13 cellular contexts compared by ENCODE assay signal in the genomic region with DNA sequence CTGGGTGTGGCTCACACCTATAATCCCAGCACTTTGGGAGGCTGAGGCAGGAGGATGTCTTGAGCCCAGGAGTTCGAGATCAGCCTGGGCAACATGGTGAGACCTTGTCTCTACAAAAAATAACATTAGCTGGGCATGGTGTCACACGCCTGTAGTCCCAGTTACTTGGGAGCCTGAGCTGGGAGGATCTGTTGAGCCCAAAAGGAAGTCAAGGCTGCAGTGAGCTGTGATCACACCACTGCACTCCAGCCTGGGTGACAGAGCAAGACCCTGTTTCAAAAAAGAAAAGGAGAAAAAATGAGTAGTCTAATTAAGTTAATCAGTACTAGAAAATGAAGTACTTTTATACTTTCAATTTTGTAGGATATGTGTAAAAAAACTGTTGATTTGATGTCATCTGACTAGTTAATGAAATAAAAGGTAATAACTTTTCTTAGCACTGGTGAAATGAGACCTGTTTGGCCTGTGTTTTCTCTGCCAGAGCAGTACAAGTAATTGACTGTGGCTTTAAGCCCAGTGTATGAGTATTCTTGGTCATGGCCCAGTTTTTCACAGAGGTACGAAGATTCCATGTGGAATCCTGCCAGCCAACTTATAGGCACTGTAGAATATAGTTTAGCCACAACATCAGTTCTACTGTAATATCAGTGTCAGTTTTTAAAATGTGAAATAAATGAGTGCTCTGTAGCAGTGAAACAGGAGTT. TPM values are rescaled to one million over a fixed set of nuclear protein-coding genes. Genes with fewer than 3 reads are reported as not detected.
DNase-seq lines count a peak whose midpoint lies in the region; ATAC-seq and TF ChIP-seq lines count a peak whose summit lies in the region.
"Had no signal": no experiment of that assay in that cellular context is flagged by ENCODE, and none has a peak within 500 bp of the region (broad histone marks: within the 10 kb centered on the region; RNA-seq: fewer than 3 reads in every experiment).

No MANE protein-coding gene starts in this region.

- H3K27me3 Mint-ChIP-seq in chondrocyte (ENCODE audit: low read depth), result no peaks in the 10 kb centered on the region
- H3K27me3 Mint-ChIP-seq: memory B cell had no signal

- TF ChIP-seq CTCF in chondrocyte (IDR thresholded peaks at IDR 0.05), result no peak

- DNase-seq in Daoy (ENCODE audit: low read depth) (peak; percentile 20), NCI-H1105 treated with DMSO at 0.1 percent for 48 hours (lab: John Stamatoyannopoulos, UW) (peak; percentile 25), chondrocyte (ENCODE audit: low spot score) (no peak), midbrain (lab: John Stamatoyannopoulos, UW) (peak; percentile 19), caudate nucleus (lab: John Stamatoyannopoulos, UW) (no peak), NCI-H146 (lab: John Stamatoyannopoulos, UW) (no peak), SKM-1 treated with dmso at 0.1 percent for 144 hours (lab: John Stamatoyannopoulos, UW; ENCODE audit: unreplicated experiment) (no peak)
- DNase-seq: Caco-2; central memory CD4-positive, alpha-beta T cell; heart right ventricle had no signal

- H3K27ac ChIP-seq in caudate nucleus (ENCODE audit: low read depth, low read length), result no peak overlapping the region

- ATAC-seq in GM18861 (IDR thresholded peaks at IDR 0.05; ENCODE audit: unreplicated experiment), result no peak

- peaks cover 35% of the 10 kb centered on the region for H3K4me1 Mint-ChIP-seq in chondrocyte (ENCODE audit: low read depth)

- H3K36me3 Mint-ChIP-seq in chondrocyte (ENCODE audit: low read depth), result no peaks in the 10 kb centered on the region

- no peak overlapping the region for H3K4me3 Mint-ChIP-seq in chondrocyte (ENCODE audit: unreplicated experiment)
- H3K4me3 Mint-ChIP-seq: memory B cell; T-helper 1 cell treated with Interleukin-12 subunit alpha and Interleukin-12 subunit beta and Interleukin-4 antibody, amounts not matched to agents 30 μg/mL and 1 μg/mL, for 36 hours had no signal

- H3K9me3 Mint-ChIP-seq in chondrocyte (ENCODE audit: low read depth), result no peaks in the 10 kb centered on the region
- H3K9me3 Mint-ChIP-seq: memory B cell; T-helper 1 cell treated with Interleukin-12 subunit alpha and Interleukin-12 subunit beta and Interleukin-4 antibody, amounts not matched to agents 30 μg/mL and 1 μg/mL, for 36 hours had no signal

- peak overlapping the region; percentile 55 for H3K27ac Mint-ChIP-seq in chondrocyte (ENCODE audit: unreplicated experiment)
- H3K27ac Mint-ChIP-seq: memory B cell; T-helper 1 cell treated with Interleukin-12 subunit alpha and Interleukin-12 subunit beta and Interleukin-4 antibody, amounts not matched to agents 30 μg/mL and 1 μg/mL, for 36 hours had no signal

RNA-seq across cellular contexts. Expression of a gene that starts 35.8 kb away (rescaled TPM):
- 20.9 TPM in 2 replicates for total RNA-seq in Daoy (2014; rRNA removed; shearing (Covaris generic))
- 5.9 to 8.4 TPM (median 6.9 TPM) in 3 replicates for total RNA-seq in chondrocyte

Comparison
In these comparisons a context has a peak if more than half of its experiments do, and no peak if none do; other contexts are left out.
1. DNase-seq: peak in Daoy (single experiment), NCI-H1105 treated with DMSO at 0.1 percent for 48 hours (single experiment) and midbrain (single experiment); none in chondrocyte (single experiment), caudate nucleus (0 of 61), NCI-H146 (single experiment) and SKM-1 treated with dmso at 0.1 percent for 144 hours (single experiment).